ENCODE assay signal across 20 cellular contexts in genomic region chr10:113068178-113068890, GRCh38.
"Had no signal": no experiment of that assay in that cellular context is flagged by ENCODE, and none has a peak within 500 bp of the region (broad histone marks: within the 10 kb centered on the region; RNA-seq: fewer than 3 reads in every experiment).

No MANE protein-coding gene starts in this region.

- H2AFZ ChIP-seq: hepatocyte had no signal

- H3K36me3 Mint-ChIP-seq: activated naive CD8-positive, alpha-beta T cell treated with anti-CD3 and anti-CD28 coated beads for 36 hours had no signal

- H3K27me3 ChIP-seq: body of pancreas, dorsolateral prefrontal cortex, hepatocyte, ovary had no signal

- ATAC-seq: activated CD8-positive, alpha-beta T cell treated with anti-CD3 and anti-CD28 coated beads for 36 hours; activated T-helper 17 cell treated with anti-CD3 and anti-CD28 coated beads, Interleukin-2, amount 50 U/mL, for 72 hours; naive thymus-derived CD4-positive, alpha-beta T cell; T-cell had no signal

- H3K27ac Mint-ChIP-seq: activated B cell treated with CpG ODN at 0.5 μM for 24 hours; activated CD8-positive, alpha-beta T cell treated with anti-CD3 and anti-CD28 coated beads for 36 hours; activated naive CD8-positive, alpha-beta T cell treated with anti-CD3 and anti-CD28 coated beads for 36 hours; activated T-helper 17 cell treated with anti-CD3 and anti-CD28 coated beads, Interleukin-2, amount 50 U/mL, for 72 hours; naive thymus-derived CD4-positive, alpha-beta T cell; T-cell had no signal

- H3K4me1 Mint-ChIP-seq: activated B cell treated with CpG ODN at 0.5 μM for 24 hours; activated naive CD8-positive, alpha-beta T cell treated with anti-CD3 and anti-CD28 coated beads for 36 hours; activated T-helper 17 cell treated with anti-CD3 and anti-CD28 coated beads, Interleukin-2, amount 50 U/mL, for 72 hours had no signal

- H3K4me3 ChIP-seq: body of pancreas, dorsolateral prefrontal cortex, hepatocyte, ovary had no signal

- H3K36me3 ChIP-seq: ovary had no signal

- DNase-seq: activated B cell treated with CpG ODN at 0.5 μM for 24 hours; activated CD4-positive, alpha-beta T cell treated with anti-CD3 and anti-CD28 coated beads for 48 hours; activated CD8-positive, alpha-beta T cell treated with anti-CD3 and anti-CD28 coated beads for 36 hours; activated naive CD4-positive, alpha-beta T cell; activated naive CD8-positive, alpha-beta T cell treated with anti-CD3 and anti-CD28 coated beads for 36 hours; activated T-cell treated with anti-CD3 and anti-CD28 coated beads, Interleukin-2, amount 50 U/mL, for 1 hour; amygdala; caudate nucleus; dorsolateral prefrontal cortex; foreskin fibroblast; islet precursor cell; naive thymus-derived CD4-positive, alpha-beta T cell; ovary; stimulated activated CD4-positive, alpha-beta T cell treated with anti-CD3 and anti-CD28 coated beads, Interleukin-2, amount 100 ng/mL, for 24 hours; stimulated activated naive CD4-positive, alpha-beta T cell treated with Interleukin-2 at 50 U/mL for 16 hours; T-cell had no signal

- H3K9me3 Mint-ChIP-seq: activated B cell treated with CpG ODN at 0.5 μM for 24 hours; activated CD8-positive, alpha-beta T cell treated with anti-CD3 and anti-CD28 coated beads for 36 hours; activated naive CD8-positive, alpha-beta T cell treated with anti-CD3 and anti-CD28 coated beads for 36 hours; activated T-helper 17 cell treated with anti-CD3 and anti-CD28 coated beads, Interleukin-2, amount 50 U/mL, for 72 hours; naive thymus-derived CD4-positive, alpha-beta T cell; T-cell had no signal

- H3K4me3 Mint-ChIP-seq: activated B cell treated with CpG ODN at 0.5 μM for 24 hours; activated CD8-positive, alpha-beta T cell treated with anti-CD3 and anti-CD28 coated beads for 36 hours; activated naive CD8-positive, alpha-beta T cell treated with anti-CD3 and anti-CD28 coated beads for 36 hours; activated T-helper 17 cell treated with anti-CD3 and anti-CD28 coated beads, Interleukin-2, amount 50 U/mL, for 72 hours; naive thymus-derived CD4-positive, alpha-beta T cell; T-cell; type B pancreatic cell had no signal

- H3K9me3 ChIP-seq: body of pancreas, ovary had no signal

- H3K27ac ChIP-seq: dorsolateral prefrontal cortex, ovary had no signal

- H3K4me2 ChIP-seq: hepatocyte had no signal

- H3K27me3 Mint-ChIP-seq: activated B cell treated with CpG ODN at 0.5 μM for 24 hours; activated CD8-positive, alpha-beta T cell treated with anti-CD3 and anti-CD28 coated beads for 36 hours; activated naive CD8-positive, alpha-beta T cell treated with anti-CD3 and anti-CD28 coated beads for 36 hours; activated T-helper 17 cell treated with anti-CD3 and anti-CD28 coated beads, Interleukin-2, amount 50 U/mL, for 72 hours; T-cell; type B pancreatic cell had no signal
